ENCODE assay signal across 10 cellular contexts in the genomic region with DNA sequence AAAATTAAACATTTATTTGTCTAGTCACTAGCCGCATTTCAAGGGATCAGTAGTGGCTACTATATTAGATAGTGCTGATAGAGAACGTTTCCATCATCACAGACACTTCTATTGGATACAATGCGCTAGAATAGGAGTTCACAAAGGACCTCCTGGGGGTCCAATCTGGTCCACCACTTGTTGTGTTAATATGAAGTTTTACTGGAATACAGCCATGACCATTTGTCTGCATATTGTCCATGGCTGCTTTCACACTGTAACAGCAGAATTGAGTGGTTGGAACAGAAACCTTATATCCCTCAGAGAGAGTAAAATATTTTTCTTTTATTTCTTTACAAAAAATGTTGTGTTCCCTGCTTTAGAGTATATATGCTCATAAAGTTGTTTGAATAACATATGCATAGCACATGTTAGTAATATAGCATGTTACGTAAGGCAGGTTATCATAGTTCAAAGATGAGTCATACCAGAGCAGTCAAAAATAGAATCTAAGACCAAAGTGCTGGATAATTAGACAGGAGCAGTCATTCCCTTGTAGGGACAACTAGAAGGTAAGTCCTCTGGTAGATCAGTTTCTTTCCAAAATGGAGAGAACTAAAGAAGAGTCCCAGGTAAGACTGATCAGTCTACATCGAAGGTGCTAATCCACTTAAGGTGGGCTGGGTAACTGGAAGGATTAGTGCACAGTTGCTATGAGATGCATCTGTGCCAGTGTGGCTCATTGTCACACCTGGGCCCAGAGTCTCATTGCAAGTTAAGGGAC. TPM values are rescaled to one million over a fixed set of nuclear protein-coding genes. Genes with fewer than 3 reads are reported as not detected.
DNase-seq lines count a peak whose midpoint lies in the region; ATAC-seq, FAIRE-seq and TF ChIP-seq lines count a peak whose summit lies in the region.
"Had no signal": no experiment of that assay in that cellular context is flagged by ENCODE, and none has a peak within 500 bp of the region (broad histone marks: within the 10 kb centered on the region; RNA-seq: fewer than 3 reads in every experiment).

No MANE protein-coding gene starts in this region.

- no peaks in the 10 kb centered on the region for H3K27me3 Mint-ChIP-seq in activated naive CD4-positive, alpha-beta T cell treated with anti-CD3 and anti-CD28 coated beads, Interleukin-2, amount 50 U/mL, for 24 hours
- H3K27me3 Mint-ChIP-seq: stimulated activated naive CD8-positive, alpha-beta T cell treated with anti-CD3 and anti-CD28 coated beads, Interleukin-15, Interleukin-2, amounts not matched to agents 100 ng/mL and 50 ng/mL, for 24 hours had no signal

- DNase-seq in activated naive CD4-positive, alpha-beta T cell (lab: John Stamatoyannopoulos, UW), result no peak
- peak; percentile 72 for DNase-seq in RCC 7860 (ENCODE audit: low spot score)
- DNase-seq in Right ventricle myocardium superior, result no peak
- DNase-seq in upper lobe of right lung, result no peak
- DNase-seq in DMS79 treated with DMSO at 0.1 percent for 48 hours (lab: John Stamatoyannopoulos, UW), result no peak
- no peak for DNase-seq in medulla oblongata (ENCODE audit: extremely low spot score)

- H3K4me3 ChIP-seq in upper lobe of right lung, result no peak overlapping the region

- peak overlapping the region; percentile 21 for H3K27ac Mint-ChIP-seq in activated naive CD4-positive, alpha-beta T cell treated with anti-CD3 and anti-CD28 coated beads, Interleukin-2, amount 50 U/mL, for 24 hours
- H3K27ac Mint-ChIP-seq: stimulated activated naive CD8-positive, alpha-beta T cell treated with anti-CD3 and anti-CD28 coated beads, Interleukin-15, Interleukin-2, amounts not matched to agents 100 ng/mL and 50 ng/mL, for 24 hours had no signal

- no peak overlapping the region for H3K27ac ChIP-seq in upper lobe of right lung

- peaks cover 15% of the 10 kb centered on the region for H3K36me3 Mint-ChIP-seq in activated naive CD4-positive, alpha-beta T cell treated with anti-CD3 and anti-CD28 coated beads, Interleukin-2, amount 50 U/mL, for 24 hours

- peaks cover 50% of the 10 kb centered on the region for H3K4me1 Mint-ChIP-seq in activated naive CD4-positive, alpha-beta T cell treated with anti-CD3 and anti-CD28 coated beads, Interleukin-2, amount 50 U/mL, for 24 hours

- intact Hi-C loops in Right ventricle myocardium superior (cut with DNase I), result no loop called here
- intact Hi-C loops in upper lobe of right lung (cut with DNase I), result no loop called here

- ATAC-seq in Right ventricle myocardium superior (ENCODE audit: poor library complexity) (peak; percentile 82), upper lobe of right lung (peak; percentile 50), GM21786 (IDR thresholded peaks at IDR 0.05; ENCODE audit: unreplicated experiment) (no peak)

- no peaks in the 10 kb centered on the region for H3K9me3 ChIP-seq in upper lobe of right lung

- peak overlapping the region; percentile 12 for H3K4me3 Mint-ChIP-seq in activated naive CD4-positive, alpha-beta T cell treated with anti-CD3 and anti-CD28 coated beads, Interleukin-2, amount 50 U/mL, for 24 hours
- H3K4me3 Mint-ChIP-seq: stimulated activated naive CD8-positive, alpha-beta T cell treated with anti-CD3 and anti-CD28 coated beads, Interleukin-15, Interleukin-2, amounts not matched to agents 100 ng/mL and 50 ng/mL, for 24 hours had no signal

- no peaks in the 10 kb centered on the region for H3K9me3 Mint-ChIP-seq in activated naive CD4-positive, alpha-beta T cell treated with anti-CD3 and anti-CD28 coated beads, Interleukin-2, amount 50 U/mL, for 24 hours
- H3K9me3 Mint-ChIP-seq: stimulated activated naive CD8-positive, alpha-beta T cell treated with anti-CD3 and anti-CD28 coated beads, Interleukin-15, Interleukin-2, amounts not matched to agents 100 ng/mL and 50 ng/mL, for 24 hours had no signal

- FAIRE-seq in RCC 7860 (lab: Jason Lieb, UNC), result peak; percentile 81
- FAIRE-seq: TTC549 had no signal

- no peak for TF ChIP-seq CTCF in upper lobe of right lung (IDR thresholded peaks at IDR 0.05)

- no peaks in the 10 kb centered on the region for H3K27me3 ChIP-seq in upper lobe of right lung

- no peaks in the 10 kb centered on the region for H3K36me3 ChIP-seq in upper lobe of right lung

- H3K4me1 ChIP-seq in upper lobe of right lung, result peaks cover 8% of the 10 kb centered on the region

RNA-seq across cellular contexts. Expression of gene BZW2, which starts 14.9 kb away (rescaled TPM):
- total RNA-seq in Right ventricle myocardium superior (359 TPM), upper lobe of right lung (28.0 TPM)

RNA-seq across cellular contexts. Expression of gene ANKMY2, which starts 15.3 kb away (rescaled TPM):
- total RNA-seq in Right ventricle myocardium superior (21.5 TPM), upper lobe of right lung (12.3 TPM)

Comparison
In these comparisons a context has a peak if more than half of its experiments do, and no peak if none do; other contexts are left out.
1. RNA of gene BZW2, which starts 14.9 kb away (total RNA-seq): 359 TPM in Right ventricle myocardium superior (single experiment); 28.0 TPM in upper lobe of right lung (single experiment); every median in the first group is over 10 times any median in the second.